ENCODE assay signal across 7 cellular contexts in genomic region chrX:19515615-19516105, GRCh38. TPM values are rescaled to one million over a fixed set of nuclear protein-coding genes. Genes with fewer than 3 reads are reported as not detected.
A peak's percentile ranks its signal among the peaks of the same experiment; 100 is the strongest.
DNase-seq lines count a peak whose midpoint lies in the region; ATAC-seq and TF ChIP-seq lines count a peak whose summit lies in the region.

No MANE protein-coding gene starts in this region.

- TF ChIP-seq CTCF in GM13977 (IDR thresholded peaks at IDR 0.05; ENCODE audit: extremely low read depth, insufficient read depth, missing control alignments) (peak; percentile 34), brain microvascular endothelial cell (IDR thresholded peaks at IDR 0.05; ENCODE audit: low read depth, low read length, missing control alignments) (peak; percentile 1)

- H3K27ac Mint-ChIP-seq in CD4-positive, alpha-beta memory T cell, result no peak overlapping the region

- no peaks in the 10 kb centered on the region for H3K36me3 Mint-ChIP-seq in CD4-positive, alpha-beta memory T cell

- H3K4me3 Mint-ChIP-seq in CD4-positive, alpha-beta memory T cell, result peak overlapping the region in 6 of 8 donors; percentile 17 to 74 (median 61)

- intact Hi-C loops in CD4-positive, alpha-beta memory T cell (cut with micrococcal nuclease), result loop anchor here (5.0 kb wide), 1 partner anchor 143 kb away; no protein-coding TSS in a partner anchor

- peaks cover 15 to 22% of the 10 kb centered on the region in 2 donors for H3K27me3 Mint-ChIP-seq in CD4-positive, alpha-beta memory T cell

- H3K4me1 Mint-ChIP-seq in CD4-positive, alpha-beta memory T cell, result peaks cover 0 to 7% (median 4%) of the 10 kb centered on the region in 4 donors

- no peak overlapping the region for H2AFZ ChIP-seq in neuron (ENCODE audit: low read depth, low read length)

- in situ Hi-C loops in GM13977 (cut with MboI; ENCODE audit: low pct_unique_long_range_greater_than_20kb, low sequenced_read_pairs, unreplicated experiment), result no loop called here
- in situ Hi-C loops in brain microvascular endothelial cell (cut with HindIII; ENCODE audit: low pct_ligation_motif_present, low sequenced_read_pairs), result no loop called here

- no peaks in the 10 kb centered on the region for H3K36me3 ChIP-seq in CD4-positive, alpha-beta memory T cell (ENCODE audit: insufficient read depth, low read length)
- no peaks in the 10 kb centered on the region for H3K36me3 ChIP-seq in brain microvascular endothelial cell (replicated peaks)
- H3K36me3 ChIP-seq in neuron (ENCODE audit: insufficient read depth, low read length), result no peaks in the 10 kb centered on the region

- H3K27me3 ChIP-seq in CD4-positive, alpha-beta memory T cell (ENCODE audit: insufficient read depth, low read length), result no peaks in the 10 kb centered on the region
- H3K27me3 ChIP-seq in brain microvascular endothelial cell (replicated peaks) (no peaks in the 10 kb centered on the region), neuron (ENCODE audit: insufficient read depth, low read length) (peaks cover 6% of the 10 kb centered on the region)

- no peaks in the 10 kb centered on the region for H3K4me1 ChIP-seq in CD4-positive, alpha-beta memory T cell (ENCODE audit: insufficient read depth, low read length)
- H3K4me1 ChIP-seq in neuron (ENCODE audit: insufficient read depth, low read length), result no peaks in the 10 kb centered on the region

- ATAC-seq in HG02642 (IDR thresholded peaks at IDR 0.05; ENCODE audit: poor library complexity, unreplicated experiment) (no peak), left lobe of liver (no peak), GM18861 (IDR thresholded peaks at IDR 0.05; ENCODE audit: unreplicated experiment) (no peak)

- peaks cover 0 to 14% (median 9%) of the 10 kb centered on the region in 8 donors for H3K9me3 Mint-ChIP-seq in CD4-positive, alpha-beta memory T cell

- H3K9me3 ChIP-seq in CD4-positive, alpha-beta memory T cell (ENCODE audit: control insufficient read depth in 1 of 2, low read length in 2 of 2), result no peaks in the 10 kb centered on the region
- H3K9me3 ChIP-seq in neuron (ENCODE audit: low read length), result no peaks in the 10 kb centered on the region

- no peak overlapping the region for H3K4me3 ChIP-seq in CD4-positive, alpha-beta memory T cell (ENCODE audit: low read length in 2 of 2)
- H3K4me3 ChIP-seq in brain microvascular endothelial cell (ENCODE audit: low read depth, low read length) (no peak overlapping the region), neuron (ENCODE audit: low read length) (peak overlapping the region; percentile 26)

- POLR2A ChIA-PET in CD4-positive, alpha-beta memory T cell (lab: Charles Lee; ENCODE audit: partially characterized antibody), result no interaction called here

- H3K27ac ChIP-seq in CD4-positive, alpha-beta memory T cell (ENCODE audit: low read depth, low read length), result no peak overlapping the region
- H3K27ac ChIP-seq in brain microvascular endothelial cell, result no peak overlapping the region

- no peak for DNase-seq in CD4-positive, alpha-beta memory T cell
- no peak for DNase-seq in GM13977 (ENCODE audit: low spot score)
- no peak for DNase-seq in brain microvascular endothelial cell
- no peak for DNase-seq in left lobe of liver (ENCODE audit: low spot score)

- CTCF ChIA-PET in CD4-positive, alpha-beta memory T cell (lab: Charles Lee; ENCODE audit: partially characterized antibody), result no interaction called here

RNA-seq across cellular contexts. Expression of gene MAP3K15, which starts 0.4 kb away (rescaled TPM):
- not detected for total RNA-seq in CD4-positive, alpha-beta memory T cell
- polyA plus RNA-seq in CD4-positive, alpha-beta memory T cell, result not detected
- 0.08 TPM for total RNA-seq in left lobe of liver
